In the genomic region with DNA sequence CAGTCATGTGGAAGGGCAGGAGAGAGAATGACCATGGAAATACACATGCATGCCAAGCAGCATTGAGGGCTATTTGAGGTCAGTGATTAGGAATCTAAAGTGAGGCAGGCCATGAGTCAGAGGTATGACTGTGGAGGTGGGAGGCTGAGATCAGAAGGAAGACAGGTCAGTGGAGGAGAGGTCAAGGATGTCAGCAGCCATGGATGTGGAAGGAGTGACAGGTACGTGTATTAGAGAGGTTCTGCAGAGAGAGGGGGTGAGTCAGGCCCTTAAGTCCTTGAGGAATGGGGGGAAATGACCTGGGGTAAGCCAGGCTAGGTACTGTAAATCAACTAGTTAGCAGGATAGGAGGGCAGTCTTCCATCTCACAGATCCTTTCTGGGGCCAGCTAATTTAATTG, we compare ENCODE assay signal across 12 cellular contexts.
DNase-seq lines count a peak whose midpoint lies in the region; ATAC-seq, FAIRE-seq and TF ChIP-seq lines count a peak whose summit lies in the region.
"Had no signal": no experiment of that assay in that cellular context is flagged by ENCODE, and none has a peak within 500 bp of the region (broad histone marks: within the 10 kb centered on the region; RNA-seq: fewer than 3 reads in every experiment).

No MANE protein-coding gene starts in this region.

- H3K4me3 Mint-ChIP-seq in nephron progenitor cell: no peak overlapping the region
- H3K4me3 Mint-ChIP-seq: brain, neural progenitor cell had no signal

- no peaks in the 10 kb centered on the region for H3K27me3 Mint-ChIP-seq in nephron progenitor cell (ENCODE audit: low read depth, poor library complexity)
- H3K27me3 Mint-ChIP-seq: brain had no signal

- H3K36me3 ChIP-seq in small intestine (ENCODE audit: control insufficient read depth in 2 of 2, insufficient read depth in 2 of 2, low read length in 2 of 2): no peaks in the 10 kb centered on the region
- H3K36me3 ChIP-seq: neural progenitor cell, vagina had no signal

- 57 to 93% (median 65%) methylated on average over 1 of the region's 1 CpG for whole genome bisulfite sequencing in small intestine, 3 donors

- H3K27me3 ChIP-seq in small intestine (ENCODE audit: control insufficient read depth in 2 of 2, insufficient read depth in 2 of 2, low read length in 2 of 2): no peaks in the 10 kb centered on the region
- H3K27me3 ChIP-seq: neural progenitor cell, vagina had no signal

- H3K4me1 ChIP-seq in small intestine (ENCODE audit: control insufficient read depth in 2 of 2, insufficient read depth in 1 of 2, low read depth in 1 of 2, low read length in 1 of 2): peaks cover 0 to 2% of the 10 kb centered on the region in 2 donors
- H3K4me1 ChIP-seq: vagina had no signal

- H3K4me3 ChIP-seq in small intestine (ENCODE audit: low read depth in 1 of 2, low read length in 2 of 2): no peak overlapping the region
- H3K4me3 ChIP-seq: neural progenitor cell, vagina had no signal

- no peaks in the 10 kb centered on the region for H3K9me3 Mint-ChIP-seq in nephron progenitor cell
- H3K9me3 Mint-ChIP-seq: brain, neural progenitor cell had no signal

- FAIRE-seq in H54 (lab: Jason Lieb, UNC): peak; percentile 97
- no peak for FAIRE-seq in small intestine (lab: Jason Lieb, UNC)

- ATAC-seq in HG03159 (IDR thresholded peaks at IDR 0.05; ENCODE audit: unreplicated experiment): no peak

- DNase-seq in H54 (ENCODE audit: insufficient read length, low spot score): peak; percentile 61
- peak; percentile 87 for DNase-seq in SW480 (ENCODE audit: low spot score)
- DNase-seq in glomerular visceral epithelial cell (ENCODE audit: extremely low spot score): peak; percentile 78
- peak; percentile 33 for DNase-seq in small intestine
- no peak for DNase-seq in nephron progenitor cell
- DNase-seq in occipital lobe (lab: John Stamatoyannopoulos, UW): no peak
- DNase-seq: hippocampal formation, NCI-H1105 treated with DMSO at 0.1 percent for 48 hours had no signal

- no peak overlapping the region for H3K27ac ChIP-seq in small intestine (ENCODE audit: low read depth in 1 of 2, low read length in 1 of 2)
- H3K27ac ChIP-seq: neural progenitor cell, vagina had no signal

- H3K36me3 Mint-ChIP-seq in nephron progenitor cell (ENCODE audit: low read depth): peaks cover 8% of the 10 kb centered on the region
- H3K36me3 Mint-ChIP-seq: neural progenitor cell had no signal

- H3K27ac Mint-ChIP-seq in nephron progenitor cell: no peak overlapping the region
- H3K27ac Mint-ChIP-seq: brain, neural progenitor cell had no signal

- no peak for TF ChIP-seq CTCF in nephron progenitor cell (IDR thresholded peaks at IDR 0.05)

- TF ChIP-seq POLR2A in H54 (IDR thresholded peaks at IDR 0.05; ENCODE audit: low read depth, low read length): no peak

- H3K9me3 ChIP-seq in small intestine (ENCODE audit: control insufficient read depth, low read depth): no peaks in the 10 kb centered on the region
- H3K9me3 ChIP-seq: vagina had no signal

- H3K4me1 Mint-ChIP-seq in nephron progenitor cell: no peaks in the 10 kb centered on the region
- H3K4me1 Mint-ChIP-seq: brain, neural progenitor cell had no signal

Comparison
In these comparisons a context has a peak if more than half of its experiments do, and no peak if none do; other contexts are left out.
1. DNase-seq: peak in H54 (single experiment), SW480 (single experiment), glomerular visceral epithelial cell (single experiment) and small intestine (single experiment); none in nephron progenitor cell (single experiment) and occipital lobe (single experiment).